In genomic region chr14:82710257-82710841, GRCh38 we compare ENCODE assay signal across 8 cellular contexts.
DNase-seq lines count a peak whose midpoint lies in the region; ATAC-seq and TF ChIP-seq lines count a peak whose summit lies in the region.

No MANE protein-coding gene starts in this region.

- no peak for TF ChIP-seq EP300 in transverse colon (IDR thresholded peaks at IDR 0.05; ENCODE audit: low read depth)

- in situ Hi-C loops in transverse colon (cut with MboI; ENCODE audit: low pct_ligation_motif_present in 1 of 4, low pct_unique_long_range_greater_than_20kb in 1 of 4, low sequenced_read_pairs in 3 of 4), result no loop called here

- intact Hi-C loops in transverse colon (cut with DNase I; ENCODE audit: low total_unique reads), result no loop called here

- POLR2A ChIA-PET in AG04450 (lab: Yijun Ruan, JAX), result no interaction called here

- H3K9me3 ChIP-seq in AG04450 (ENCODE audit: control insufficient read depth, insufficient read depth, low read length) (no peaks in the 10 kb centered on the region; the same call in 1 of the 2 replicates), OCI-LY1 (ENCODE audit: low read length) (no peaks in the 10 kb centered on the region), transverse colon (peaks cover 0 to 3% of the 10 kb centered on the region in 2 donors)

- TF ChIP-seq CTCF in AG04450 (IDR thresholded peaks at IDR 0.05; ENCODE audit: low read depth, low read length) (peak; percentile 85), OCI-LY1 (IDR thresholded peaks at IDR 0.05; ENCODE audit: low read length) (peak; percentile 88), chondrocyte (IDR thresholded peaks at IDR 0.05) (peak; percentile 81), transverse colon (IDR thresholded peaks at IDR 0.05) (peak; percentile 25 to 72 (median 55))

- no peak overlapping the region for H2AFZ ChIP-seq in OCI-LY1 (ENCODE audit: low read length)

- H3K36me3 ChIP-seq in OCI-LY1 (ENCODE audit: insufficient read depth, low read length) (no peaks in the 10 kb centered on the region), transverse colon (no peaks in the 10 kb centered on the region)

- no peaks in the 10 kb centered on the region for H3K36me3 Mint-ChIP-seq in chondrocyte (ENCODE audit: low read depth)

- H3K4me2 ChIP-seq in OCI-LY1 (ENCODE audit: low read length), result no peak overlapping the region

- H3K4me1 Mint-ChIP-seq in chondrocyte (ENCODE audit: low read depth), result no peaks in the 10 kb centered on the region

- DNase-seq in AG04450 (ENCODE audit: low read depth, low spot score) (peak; percentile 11), GM04504 (ENCODE audit: low read depth) (peak; percentile 20), chondrocyte (ENCODE audit: low spot score) (no peak), lung microvascular endothelial cell (ENCODE audit: low read depth in 2 of 2) (peak; percentile 56 to 72), transverse colon (peak; percentile 30), activated gamma-delta T cell treated with Interleukin-2 at 50 U/mL for 16 hours (no peak)

- peak; percentile 81 for ATAC-seq in HG03159 (IDR thresholded peaks at IDR 0.05; ENCODE audit: unreplicated experiment)

- H3K4me3 Mint-ChIP-seq in chondrocyte (ENCODE audit: unreplicated experiment), result no peak overlapping the region

- H4K20me1 ChIP-seq in OCI-LY1 (ENCODE audit: insufficient read depth, low read length), result no peaks in the 10 kb centered on the region

- H3K79me2 ChIP-seq in OCI-LY1 (ENCODE audit: insufficient read depth, low read length), result no peaks in the 10 kb centered on the region

- CTCF ChIA-PET in AG04450 (lab: Charles Lee), result interaction anchor here (0.6 to 1.0 kb wide), 6 partner anchors 10 to 782 kb away, joined by 3 to 5 read pairs (median 3); no protein-coding TSS in a partner anchor

- H3K9me3 Mint-ChIP-seq in chondrocyte (ENCODE audit: low read depth), result peaks cover 10% of the 10 kb centered on the region

- H3K9ac ChIP-seq in OCI-LY1 (ENCODE audit: low read length), result no peak overlapping the region

- no peaks in the 10 kb centered on the region for H3K27me3 ChIP-seq in AG04450 (ENCODE audit: control insufficient read depth, insufficient read depth, low read length)
- H3K27me3 ChIP-seq in OCI-LY1 (ENCODE audit: insufficient read depth, low read length), result no peaks in the 10 kb centered on the region
- no peaks in the 10 kb centered on the region for H3K27me3 ChIP-seq in transverse colon

- no peaks in the 10 kb centered on the region for H3F3A ChIP-seq in OCI-LY1 (ENCODE audit: insufficient read depth, low read length)

- H3K27ac Mint-ChIP-seq in chondrocyte (ENCODE audit: unreplicated experiment), result no peak overlapping the region

- no peaks in the 10 kb centered on the region for H3K4me1 ChIP-seq in OCI-LY1 (ENCODE audit: insufficient read depth, low read length, severe bottlenecking)
- H3K4me1 ChIP-seq in transverse colon, result no peaks in the 10 kb centered on the region

- H3K9me2 ChIP-seq in OCI-LY1 (ENCODE audit: low read depth, low read length), result no peaks in the 10 kb centered on the region

- H3K4me3 ChIP-seq in AG04450 (ENCODE audit: low read depth, low read length), result no peak overlapping the region
- H3K4me3 ChIP-seq in OCI-LY1 (ENCODE audit: low read depth, low read length, poor library complexity, severe bottlenecking), result no peak overlapping the region
- H3K4me3 ChIP-seq in transverse colon, result no peak overlapping the region

- WGBS in transverse colon (ENCODE audit: low coverage in 1 of 2), 2 donors, result 35 to 52% methylated on average over 2 to 4 of the region's 4 CpGs

- H3K27ac ChIP-seq in AG04450 (ENCODE audit: low read depth, low read length), result no peak overlapping the region
- no peak overlapping the region for H3K27ac ChIP-seq in OCI-LY1 (ENCODE audit: low read depth, low read length, poor library complexity, severe bottlenecking)
- no peak overlapping the region for H3K27ac ChIP-seq in transverse colon

- no peak for TF ChIP-seq POLR2A in transverse colon (IDR thresholded peaks at IDR 0.05)

- no peaks in the 10 kb centered on the region for H3K27me3 Mint-ChIP-seq in chondrocyte (ENCODE audit: low read depth)

Comparison
In these comparisons a context has a peak if more than half of its experiments do, and no peak if none do; other contexts are left out.
1. DNase-seq: peak in AG04450 (single experiment), GM04504 (single experiment), lung microvascular endothelial cell (2 of 2) and transverse colon (single experiment); none in chondrocyte (single experiment) and activated gamma-delta T cell treated with Interleukin-2 at 50 U/mL for 16 hours (single experiment).
2. Peak in every context shown above with its lines, with median percentiles within 50 percentile points of each other: CTCF ChIP-seq.